11 cellular contexts compared by ENCODE assay signal in genomic region chr14:78530078-78530477, GRCh38.
DNase-seq lines count a peak whose midpoint lies in the region; ATAC-seq, FAIRE-seq and TF ChIP-seq lines count a peak whose summit lies in the region.
"Had no signal": no experiment of that assay in that cellular context is flagged by ENCODE, and none has a peak within 500 bp of the region (broad histone marks: within the 10 kb centered on the region; RNA-seq: fewer than 3 reads in every experiment).

No MANE protein-coding gene starts in this region.

- no peaks in the 10 kb centered on the region for H3K9me3 ChIP-seq in small intestine (ENCODE audit: control insufficient read depth, low read depth)

- no peak for ATAC-seq in GM18519 (IDR thresholded peaks at IDR 0.05; ENCODE audit: low FRiP score, unreplicated experiment)
- no peak for ATAC-seq in HG03097 (IDR thresholded peaks at IDR 0.05; ENCODE audit: low FRiP score, unreplicated experiment)

- no peaks in the 10 kb centered on the region for H3K36me3 Mint-ChIP-seq in activated naive CD4-positive, alpha-beta T cell treated with anti-CD3 and anti-CD28 coated beads, Interleukin-2, amount 10 ng/mL, durations not matched to agents 7 days and 5 days
- H3K36me3 Mint-ChIP-seq: activated naive CD8-positive, alpha-beta T cell treated with anti-CD3 and anti-CD28 coated beads, Interleukin-2, amount 10 ng/mL, durations not matched to agents 7 days and 5 days had no signal

- CTCF ChIA-PET in activated naive CD4-positive, alpha-beta T cell treated with anti-CD3 and anti-CD28 coated beads, Interleukin-2, amount 10 ng/mL, durations not matched to agents 7 days and 5 days (lab: Charles Lee), result no interaction called here

- peaks cover 13% of the 10 kb centered on the region for H3K9me3 Mint-ChIP-seq in activated naive CD4-positive, alpha-beta T cell treated with anti-CD3 and anti-CD28 coated beads, Interleukin-2, amount 10 ng/mL, durations not matched to agents 7 days and 5 days

- no peak overlapping the region for H3K27ac Mint-ChIP-seq in activated naive CD4-positive, alpha-beta T cell treated with anti-CD3 and anti-CD28 coated beads, Interleukin-2, amount 10 ng/mL, durations not matched to agents 7 days and 5 days
- H3K27ac Mint-ChIP-seq: activated naive CD8-positive, alpha-beta T cell treated with anti-CD3 and anti-CD28 coated beads, Interleukin-2, amount 10 ng/mL, durations not matched to agents 7 days and 5 days had no signal

- no peaks in the 10 kb centered on the region for H3K27me3 ChIP-seq in small intestine (ENCODE audit: control insufficient read depth in 2 of 2, insufficient read depth in 2 of 2, low read length in 2 of 2)

- no peak overlapping the region for H3K4me3 Mint-ChIP-seq in activated naive CD4-positive, alpha-beta T cell treated with anti-CD3 and anti-CD28 coated beads, Interleukin-2, amount 10 ng/mL, durations not matched to agents 7 days and 5 days
- H3K4me3 Mint-ChIP-seq: activated naive CD8-positive, alpha-beta T cell treated with anti-CD3 and anti-CD28 coated beads, Interleukin-2, amount 10 ng/mL, durations not matched to agents 7 days and 5 days had no signal

- H3K27me3 Mint-ChIP-seq in activated naive CD4-positive, alpha-beta T cell treated with anti-CD3 and anti-CD28 coated beads, Interleukin-2, amount 10 ng/mL, durations not matched to agents 7 days and 5 days, result no peaks in the 10 kb centered on the region
- H3K27me3 Mint-ChIP-seq: activated naive CD8-positive, alpha-beta T cell treated with anti-CD3 and anti-CD28 coated beads, Interleukin-2, amount 10 ng/mL, durations not matched to agents 7 days and 5 days had no signal

- TF ChIP-seq POLR2A in erythroblast (IDR thresholded peaks at IDR 0.05; ENCODE audit: low read length), result no peak

- FAIRE-seq in RCC 7860 (lab: Jason Lieb, UNC) (no peak), small intestine (lab: Jason Lieb, UNC) (no peak)
- FAIRE-seq: GM18507 had no signal

- no peak overlapping the region for H3K27ac ChIP-seq in small intestine (ENCODE audit: low read depth in 1 of 2, low read length in 1 of 2)

- no peaks in the 10 kb centered on the region for H3K36me3 ChIP-seq in small intestine (ENCODE audit: control insufficient read depth in 2 of 2, insufficient read depth in 2 of 2, low read length in 2 of 2)

- H3K4me1 ChIP-seq in small intestine (ENCODE audit: control insufficient read depth in 2 of 2, insufficient read depth in 1 of 2, low read depth in 1 of 2, low read length in 1 of 2), result no peaks in the 10 kb centered on the region

- 13 to 14% (median 13%) methylated on average over 2 of the region's 2 CpGs for WGBS in small intestine, 3 donors

- DNase-seq in activated naive CD4-positive, alpha-beta T cell treated with anti-CD3 and anti-CD28 coated beads, Interleukin-2, amount 10 ng/mL, durations not matched to agents 7 days and 5 days, result peak; percentile 44
- DNase-seq in activated naive CD4-positive, alpha-beta T cell treated with Interleukin-2 at 50 U/mL for 16 hours, result no peak
- DNase-seq in RCC 7860 (ENCODE audit: low spot score), result peak; percentile 7
- DNase-seq in erythroblast (lab: John Stamatoyannopoulos, UW), result peak; percentile 30 to 43
- peak; percentile 19 for DNase-seq in small intestine
- no peak for DNase-seq in NCI-H2196 (lab: John Stamatoyannopoulos, UW; ENCODE audit: unreplicated experiment)
- DNase-seq: activated naive CD8-positive, alpha-beta T cell treated with anti-CD3 and anti-CD28 coated beads, Interleukin-2, amount 10 ng/mL, durations not matched to agents 7 days and 5 days; nucleus accumbens had no signal

- no peak overlapping the region for H3K4me3 ChIP-seq in small intestine (ENCODE audit: low read depth in 1 of 2, low read length in 2 of 2)

- H3K4me1 Mint-ChIP-seq in activated naive CD4-positive, alpha-beta T cell treated with anti-CD3 and anti-CD28 coated beads, Interleukin-2, amount 10 ng/mL, durations not matched to agents 7 days and 5 days, result no peaks in the 10 kb centered on the region
- H3K4me1 Mint-ChIP-seq: activated naive CD8-positive, alpha-beta T cell treated with anti-CD3 and anti-CD28 coated beads, Interleukin-2, amount 10 ng/mL, durations not matched to agents 7 days and 5 days had no signal

Comparison
In these comparisons a context has a peak if more than half of its experiments do, and no peak if none do; other contexts are left out.
1. DNase-seq: peak in activated naive CD4-positive, alpha-beta T cell treated with anti-CD3 and anti-CD28 coated beads, Interleukin-2, amount 10 ng/mL, durations not matched to agents 7 days and 5 days (single experiment), RCC 7860 (single experiment), erythroblast (2 of 2) and small intestine (single experiment); none in activated naive CD4-positive, alpha-beta T cell treated with Interleukin-2 at 50 U/mL for 16 hours (single experiment) and NCI-H2196 (single experiment).